1 cellular context compared by ENCODE assay signal in the genomic region with DNA sequence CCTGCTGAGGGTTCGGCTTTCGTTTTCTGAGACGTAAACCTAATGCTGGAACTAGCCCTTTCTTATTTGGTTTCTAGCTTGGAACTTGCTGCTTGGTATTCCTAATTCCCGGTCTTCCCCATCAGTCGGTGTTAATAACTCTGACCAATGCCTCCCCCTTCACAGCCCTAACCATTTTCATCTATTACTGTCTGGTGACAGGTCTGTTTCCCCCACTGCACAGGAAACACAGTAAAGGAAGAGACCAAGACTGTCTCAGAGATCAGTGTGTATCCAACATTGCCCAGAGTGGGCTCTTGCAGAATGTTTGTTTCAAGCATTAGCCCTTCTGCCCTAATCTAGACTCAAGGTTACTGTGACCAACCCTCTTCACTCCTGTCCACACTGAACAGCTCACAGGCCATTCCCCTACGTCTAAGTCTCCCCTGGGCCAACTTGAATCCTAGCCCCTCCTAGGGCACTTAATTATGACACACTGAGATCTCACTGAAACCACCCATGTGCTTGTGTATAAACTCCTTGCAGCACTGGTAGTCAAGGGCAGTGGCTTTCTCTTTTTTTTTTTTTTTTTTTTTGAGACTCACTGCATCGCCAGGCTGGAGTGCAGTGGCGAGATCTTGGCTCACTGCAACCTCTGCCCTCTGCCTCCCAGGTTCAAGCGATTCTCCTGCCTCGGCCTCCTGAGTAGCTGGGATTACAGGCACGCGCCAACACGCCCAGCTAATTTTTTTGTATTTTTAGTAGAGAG.
TF ChIP-seq lines count a peak whose summit lies in the region.

No MANE protein-coding gene starts in this region.

TF ChIP-seq in HCT116, 20 proteins besides CTCF, POLR2A, EP300 and RAD21 (continued from another document):
- TF ChIP-seq EZH2phosphoT487 (IDR thresholded peaks at IDR 0.05; ENCODE audit: borderline replicate concordance) (no peak), YY1 (IDR thresholded peaks at IDR 0.05; ENCODE audit: extremely low read depth, insufficient replicate concordance, low read depth, low read length) (no peak), TCF7L2 (IDR thresholded peaks at IDR 0.05; ENCODE audit: borderline replicate concordance, extremely low read depth, insufficient read depth, insufficient read length) (no peak)
- TF ChIP-seq, protein P1, sequence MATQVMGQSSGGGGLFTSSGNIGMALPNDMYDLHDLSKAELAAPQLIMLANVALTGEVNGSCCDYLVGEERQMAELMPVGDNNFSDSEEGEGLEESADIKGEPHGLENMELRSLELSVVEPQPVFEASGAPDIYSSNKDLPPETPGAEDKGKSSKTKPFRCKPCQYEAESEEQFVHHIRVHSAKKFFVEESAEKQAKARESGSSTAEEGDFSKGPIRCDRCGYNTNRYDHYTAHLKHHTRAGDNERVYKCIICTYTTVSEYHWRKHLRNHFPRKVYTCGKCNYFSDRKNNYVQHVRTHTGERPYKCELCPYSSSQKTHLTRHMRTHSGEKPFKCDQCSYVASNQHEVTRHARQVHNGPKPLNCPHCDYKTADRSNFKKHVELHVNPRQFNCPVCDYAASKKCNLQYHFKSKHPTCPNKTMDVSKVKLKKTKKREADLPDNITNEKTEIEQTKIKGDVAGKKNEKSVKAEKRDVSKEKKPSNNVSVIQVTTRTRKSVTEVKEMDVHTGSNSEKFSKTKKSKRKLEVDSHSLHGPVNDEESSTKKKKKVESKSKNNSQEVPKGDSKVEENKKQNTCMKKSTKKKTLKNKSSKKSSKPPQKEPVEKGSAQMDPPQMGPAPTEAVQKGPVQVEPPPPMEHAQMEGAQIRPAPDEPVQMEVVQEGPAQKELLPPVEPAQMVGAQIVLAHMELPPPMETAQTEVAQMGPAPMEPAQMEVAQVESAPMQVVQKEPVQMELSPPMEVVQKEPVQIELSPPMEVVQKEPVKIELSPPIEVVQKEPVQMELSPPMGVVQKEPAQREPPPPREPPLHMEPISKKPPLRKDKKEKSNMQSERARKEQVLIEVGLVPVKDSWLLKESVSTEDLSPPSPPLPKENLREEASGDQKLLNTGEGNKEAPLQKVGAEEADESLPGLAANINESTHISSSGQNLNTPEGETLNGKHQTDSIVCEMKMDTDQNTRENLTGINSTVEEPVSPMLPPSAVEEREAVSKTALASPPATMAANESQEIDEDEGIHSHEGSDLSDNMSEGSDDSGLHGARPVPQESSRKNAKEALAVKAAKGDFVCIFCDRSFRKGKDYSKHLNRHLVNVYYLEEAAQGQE (IDR thresholded peaks at IDR 0.05; ENCODE audit: low read depth), result no peak
TF ChIP-seq in HCT116: peak in this region for 0.
